19 cellular contexts compared by ENCODE assay signal in genomic region chr11:70566768-70567530, GRCh38.
A peak's percentile ranks its signal among the peaks of the same experiment; 100 is the strongest.
DNase-seq lines count a peak whose midpoint lies in the region; ATAC-seq and TF ChIP-seq lines count a peak whose summit lies in the region.
"Had no signal": no experiment of that assay in that cellular context is flagged by ENCODE, and none has a peak within 500 bp of the region (broad histone marks: within the 10 kb centered on the region; RNA-seq: fewer than 3 reads in every experiment).

No MANE protein-coding gene starts in this region.

- DNase-seq in left ventricle myocardium inferior (no peak), Right ventricle myocardium inferior (ENCODE audit: missing footprints) (no peak), SW480 (ENCODE audit: low spot score) (peak; percentile 100), mucosa of descending colon (peak in 2 of 3 donors; percentile 15 to 22), NCI-H2029 (lab: John Stamatoyannopoulos, UW) (no peak), NCI-H1930 (lab: John Stamatoyannopoulos, UW) (no peak)
- no peak for DNase-seq in activated CD4-positive, alpha-beta memory T cell treated with anti-CD3 and anti-CD28 coated beads, Interleukin-2, amount 10 ng/mL, durations not matched to agents 7 days and 5 days
- no peak for DNase-seq in T-helper 2 cell treated with Interferon-gamma antibody and Interleukin-4, amounts not matched to agents 5 μg/mL and 100 μg/mL, for 36 hours (ENCODE audit: low spot score)
- DNase-seq: CD4-positive, CD25-positive, alpha-beta regulatory T cell; DMS53; KBM-7; MG63; NCI-H1105 treated with DMSO at 0.1 percent for 48 hours; NCI-H146; NCI-H2029 treated with DMSO at 0.1 percent for 48 hours; NCI-H446 treated with DMSO at 0.1 percent for 48 hours; NCI-H526; SK-N-SH had no signal

- H3K27me3 Mint-ChIP-seq in activated CD4-positive, alpha-beta memory T cell treated with anti-CD3 and anti-CD28 coated beads, Interleukin-2, amount 10 ng/mL, durations not matched to agents 7 days and 5 days = peaks cover 9% of the 10 kb centered on the region
- peaks cover 13% of the 10 kb centered on the region for H3K27me3 Mint-ChIP-seq in T-helper 2 cell treated with Interferon-gamma antibody and Interleukin-4, amounts not matched to agents 5 μg/mL and 100 μg/mL, for 36 hours (ENCODE audit: low read depth)

- TF ChIP-seq CTCF in left ventricle myocardium inferior (IDR thresholded peaks at IDR 0.05; ENCODE audit: borderline replicate concordance) (no peak), mucosa of descending colon (IDR thresholded peaks at IDR 0.05) (no peak)

- H3K4me1 Mint-ChIP-seq in activated CD4-positive, alpha-beta memory T cell treated with anti-CD3 and anti-CD28 coated beads, Interleukin-2, amount 10 ng/mL, durations not matched to agents 7 days and 5 days = no peaks in the 10 kb centered on the region
- H3K4me1 Mint-ChIP-seq in T-helper 2 cell treated with Interferon-gamma antibody and Interleukin-4, amounts not matched to agents 5 μg/mL and 100 μg/mL, for 36 hours (ENCODE audit: low read depth) = no peaks in the 10 kb centered on the region

- H3K36me3 Mint-ChIP-seq in activated CD4-positive, alpha-beta memory T cell treated with anti-CD3 and anti-CD28 coated beads, Interleukin-2, amount 10 ng/mL, durations not matched to agents 7 days and 5 days (ENCODE audit: low read depth) = no peaks in the 10 kb centered on the region
- no peaks in the 10 kb centered on the region for H3K36me3 Mint-ChIP-seq in T-helper 2 cell treated with Interferon-gamma antibody and Interleukin-4, amounts not matched to agents 5 μg/mL and 100 μg/mL, for 36 hours (ENCODE audit: low read depth)
- H3K36me3 Mint-ChIP-seq: CD4-positive, CD25-positive, alpha-beta regulatory T cell had no signal

- POLR2A ChIA-PET in activated CD4-positive, alpha-beta memory T cell treated with anti-CD3 and anti-CD28 coated beads, Interleukin-2, amount 10 ng/mL, durations not matched to agents 7 days and 5 days (lab: Charles Lee) = no interaction called here

- no peak overlapping the region for H3K4me3 ChIP-seq in left ventricle myocardium inferior
- H3K4me3 ChIP-seq in mucosa of descending colon = no peak overlapping the region
- H3K4me3 ChIP-seq: HAP-1 had no signal

- CTCF ChIA-PET in activated CD4-positive, alpha-beta memory T cell treated with anti-CD3 and anti-CD28 coated beads, Interleukin-2, amount 10 ng/mL, durations not matched to agents 7 days and 5 days (lab: Charles Lee) = no interaction called here

- no peak overlapping the region for H3K4me3 Mint-ChIP-seq in activated CD4-positive, alpha-beta memory T cell treated with anti-CD3 and anti-CD28 coated beads, Interleukin-2, amount 10 ng/mL, durations not matched to agents 7 days and 5 days
- H3K4me3 Mint-ChIP-seq in T-helper 2 cell treated with Interferon-gamma antibody and Interleukin-4, amounts not matched to agents 5 μg/mL and 100 μg/mL, for 36 hours = no peak overlapping the region

- intact Hi-C loops in left ventricle myocardium inferior (cut with micrococcal nuclease) = no loop called here
- intact Hi-C loops in Right ventricle myocardium inferior (cut with DNase I) = no loop called here
- intact Hi-C loops in mucosa of descending colon (cut with DNase I, micrococcal nuclease) = no loop called here

- peak overlapping the region; percentile 89 for H3K27ac ChIP-seq in left ventricle myocardium inferior (replicated peaks)

- H3K4me1 ChIP-seq in left ventricle myocardium inferior = peaks cover 20% of the 10 kb centered on the region
- H3K4me1 ChIP-seq in mucosa of descending colon (ENCODE audit: low read depth) = peaks cover 9% of the 10 kb centered on the region
- H3K4me1 ChIP-seq: HAP-1 had no signal

- H3K36me3 ChIP-seq in left ventricle myocardium inferior (no peaks in the 10 kb centered on the region), mucosa of descending colon (ENCODE audit: low read depth) (no peaks in the 10 kb centered on the region)
- H3K36me3 ChIP-seq: HAP-1, MG63 had no signal

- H3K9me3 ChIP-seq in left ventricle myocardium inferior (replicated peaks) = peaks cover 5% of the 10 kb centered on the region
- H3K9me3 ChIP-seq in mucosa of descending colon = no peaks in the 10 kb centered on the region
- H3K9me3 ChIP-seq: HAP-1, MG63, SK-N-SH had no signal

- no peak overlapping the region for H3K27ac Mint-ChIP-seq in activated CD4-positive, alpha-beta memory T cell treated with anti-CD3 and anti-CD28 coated beads, Interleukin-2, amount 10 ng/mL, durations not matched to agents 7 days and 5 days
- no peak overlapping the region for H3K27ac Mint-ChIP-seq in T-helper 2 cell treated with Interferon-gamma antibody and Interleukin-4, amounts not matched to agents 5 μg/mL and 100 μg/mL, for 36 hours
- H3K27ac Mint-ChIP-seq: CD4-positive, CD25-positive, alpha-beta regulatory T cell had no signal

- H3K9me3 Mint-ChIP-seq in activated CD4-positive, alpha-beta memory T cell treated with anti-CD3 and anti-CD28 coated beads, Interleukin-2, amount 10 ng/mL, durations not matched to agents 7 days and 5 days = no peaks in the 10 kb centered on the region
- H3K9me3 Mint-ChIP-seq in T-helper 2 cell treated with Interferon-gamma antibody and Interleukin-4, amounts not matched to agents 5 μg/mL and 100 μg/mL, for 36 hours = no peaks in the 10 kb centered on the region
- H3K9me3 Mint-ChIP-seq: CD4-positive, CD25-positive, alpha-beta regulatory T cell had no signal

- ATAC-seq in Right ventricle myocardium inferior = no peak
- ATAC-seq in mucosa of descending colon = no peak

- peaks cover 56% of the 10 kb centered on the region for H3K27me3 ChIP-seq in left ventricle myocardium inferior (ENCODE audit: low read depth)

Comparison
In these comparisons a context has a peak if more than half of its experiments do, and no peak if none do; other contexts are left out.
1. DNase-seq: peak in SW480 (single experiment) and mucosa of descending colon (2 of 3); none in left ventricle myocardium inferior (single experiment), Right ventricle myocardium inferior (single experiment), NCI-H2029 (single experiment), activated CD4-positive, alpha-beta memory T cell treated with anti-CD3 and anti-CD28 coated beads, Interleukin-2, amount 10 ng/mL, durations not matched to agents 7 days and 5 days (single experiment), NCI-H1930 (0 of 2) and T-helper 2 cell treated with Interferon-gamma antibody and Interleukin-4, amounts not matched to agents 5 μg/mL and 100 μg/mL, for 36 hours (single experiment).